ENCODE assay signal across 16 cellular contexts in genomic region chr3:194637541-194638400, GRCh38. TPM values are rescaled to one million over a fixed set of nuclear protein-coding genes. Genes with fewer than 3 reads are reported as not detected.
DNase-seq lines count a peak whose midpoint lies in the region; ATAC-seq, FAIRE-seq and TF ChIP-seq lines count a peak whose summit lies in the region.
"Had no signal": no experiment of that assay in that cellular context is flagged by ENCODE, and none has a peak within 500 bp of the region (broad histone marks: within the 10 kb centered on the region; RNA-seq: fewer than 3 reads in every experiment).

No MANE protein-coding gene starts in this region.

- no peak for TF ChIP-seq CTCF in CD4-positive, alpha-beta T cell (IDR thresholded peaks at IDR 0.05)
- no peak for TF ChIP-seq CTCF in K562 (IDR thresholded peaks at IDR 0.05 in 2 of 3, conservative IDR thresholded peaks at IDR 0.05 in 1 of 3; ENCODE audit: insufficient read depth in 2 of 3, low read depth in 1 of 3, low read length in 3 of 3)
- no peak for TF ChIP-seq CTCF in osteocyte (IDR thresholded peaks at IDR 0.05)

- H3K4me1 ChIP-seq in K562 (replicated peaks in 1 of 2; ENCODE audit: control insufficient read depth in 2 of 2, insufficient read depth in 2 of 2, low read length in 2 of 2): peaks cover 0 to 11% of the 10 kb centered on the region in 2 experiments; a peak in 3 of 5 replicates

- no peak overlapping the region for H2AFZ ChIP-seq in K562 (ENCODE audit: low read depth, low read length)

- H3K4me2 ChIP-seq in K562 (ENCODE audit: insufficient read depth, low read length): no peak overlapping the region

- no peaks in the 10 kb centered on the region for H3K9me3 ChIP-seq in CD4-positive, alpha-beta T cell (ENCODE audit: control insufficient read depth, low read length)
- H3K9me3 ChIP-seq in K562 (replicated peaks; ENCODE audit: control insufficient read depth, insufficient read depth, low read depth, low read length): no peaks in the 10 kb centered on the region

- TF ChIP-seq EP300 in K562 (IDR thresholded peaks at IDR 0.05; ENCODE audit: low read length): no peak

- ATAC-seq in CD4-positive, alpha-beta T cell (ENCODE audit: poor library complexity): no peak
- ATAC-seq in K562: no peak
- ATAC-seq in HG03469 (IDR thresholded peaks at IDR 0.05; ENCODE audit: unreplicated experiment): no peak
- ATAC-seq in HG03039 (IDR thresholded peaks at IDR 0.05; ENCODE audit: unreplicated experiment): no peak
- ATAC-seq: HepG2 had no signal

- WGBS in K562 (ENCODE audit: insufficient coverage, low coverage, missing lambda C conversion rate): 79% methylated on average over 20 of the region's 22 CpGs

- no peak overlapping the region for H3K4me3 ChIP-seq in K562

- no peaks in the 10 kb centered on the region for H3K27me3 Mint-ChIP-seq in CD4-positive, alpha-beta T cell
- no peaks in the 10 kb centered on the region for H3K27me3 Mint-ChIP-seq in osteocyte (ENCODE audit: unreplicated experiment)

- H3K9me3 Mint-ChIP-seq in CD4-positive, alpha-beta T cell: no peaks in the 10 kb centered on the region
- H3K9me3 Mint-ChIP-seq in osteocyte (ENCODE audit: unreplicated experiment): no peaks in the 10 kb centered on the region

- H3K27ac ChIP-seq in CD4-positive, alpha-beta T cell (ENCODE audit: low read depth, low read length): no peak overlapping the region
- H3K27ac ChIP-seq in K562 (ENCODE audit: extremely low read depth, low read depth, low read length): no peak overlapping the region
- H3K27ac ChIP-seq: 22Rv1 had no signal

- no peak for TF ChIP-seq RAD21 in K562 (CRISPR knock-in tag; conservative IDR thresholded peaks at IDR 0.05 in 1 of 2, IDR thresholded peaks at IDR 0.05 in 1 of 2)

- peak overlapping the region; percentile 38 for H3K4me3 Mint-ChIP-seq in CD4-positive, alpha-beta T cell
- no peak overlapping the region for H3K4me3 Mint-ChIP-seq in osteocyte (ENCODE audit: unreplicated experiment)

- H4K20me1 ChIP-seq in K562 (replicated peaks; ENCODE audit: control insufficient read depth, insufficient read depth, low read length): no peaks in the 10 kb centered on the region

- H3K27me3 ChIP-seq in CD4-positive, alpha-beta T cell (ENCODE audit: control insufficient read depth, insufficient read depth, low read length): no peaks in the 10 kb centered on the region
- no peaks in the 10 kb centered on the region; a peak in 1 of 5 replicates for H3K27me3 ChIP-seq in K562 (ENCODE audit: control insufficient read depth in 2 of 2, insufficient read depth in 2 of 2, low read length in 2 of 2)

- peaks cover 20% of the 10 kb centered on the region for H3K4me1 Mint-ChIP-seq in CD4-positive, alpha-beta T cell (ENCODE audit: low read depth)
- H3K4me1 Mint-ChIP-seq in osteocyte (ENCODE audit: unreplicated experiment): peaks cover 35% of the 10 kb centered on the region

- peaks cover 31% of the 10 kb centered on the region for H3K36me3 ChIP-seq in K562 (ENCODE audit: control insufficient read depth, insufficient read depth, low read length)

- peaks cover 29% of the 10 kb centered on the region for H3K36me3 Mint-ChIP-seq in CD4-positive, alpha-beta T cell (ENCODE audit: low read depth)
- H3K36me3 Mint-ChIP-seq in osteocyte (ENCODE audit: unreplicated experiment): peaks cover 13% of the 10 kb centered on the region

- CTCF ChIA-PET in CD4-positive, alpha-beta T cell (lab: Charles Lee): no interaction called here
- CTCF ChIA-PET in K562 (lab: Yijun Ruan, JAX; ENCODE audit: low intra/inter-chr PET ratio): no interaction called here

- H3K79me2 ChIP-seq in K562 (ENCODE audit: control insufficient read depth, insufficient read depth, low read length): peaks cover under 1% of the 10 kb centered on the region; the same call in 2 of the 3 replicates

- in situ Hi-C loops in K562 (cut with MboI): no loop called here

- no peak overlapping the region for H3K27ac Mint-ChIP-seq in CD4-positive, alpha-beta T cell
- no peak overlapping the region for H3K27ac Mint-ChIP-seq in osteocyte (ENCODE audit: unreplicated experiment)

- intact Hi-C loops in CD4-positive, alpha-beta T cell (cut with DNase I, micrococcal nuclease): no loop called here
- intact Hi-C loops in K562 (cut with micrococcal nuclease): no loop called here

- DNase-seq in NCI-H82 (lab: John Stamatoyannopoulos, UW) (peak; percentile 50), NCI-H82 treated with DMSO at 0.1 percent for 48 hours (lab: John Stamatoyannopoulos, UW; ENCODE audit: unreplicated experiment) (no peak), K562 (ENCODE audit: extremely low read depth in 1 of 4, low spot score in 3 of 4) (no peak), osteocyte (ENCODE audit: extremely low spot score, unreplicated experiment) (peak; percentile 64), NCI-H2107 treated with DMSO at 0.1 percent for 48 hours (lab: John Stamatoyannopoulos, UW; ENCODE audit: unreplicated experiment) (no peak)
- no peak for DNase-seq in CD4-positive, alpha-beta T cell
- DNase-seq: DMS79 treated with DMSO at 0.1 percent for 48 hours, NCI-H1048, NCI-H2107, NCI-H345, NCI-H526, RPMI8226 had no signal

- POLR2A ChIA-PET in CD4-positive, alpha-beta T cell (lab: Charles Lee): no interaction called here
- POLR2A ChIA-PET in K562 (lab: Yijun Ruan, JAX): interaction anchor here (0.9 kb wide), 1 partner anchor 13 kb away, joined by 3 read pairs; no protein-coding TSS in a partner anchor

- H3K9ac ChIP-seq in K562 (ENCODE audit: insufficient read depth in 1 of 2, low read depth in 2 of 2, low read length in 2 of 2): no peak overlapping the region

- no peaks in the 10 kb centered on the region for H3K9me1 ChIP-seq in K562 (ENCODE audit: control insufficient read depth, insufficient read depth, low read length)

- BruUV-seq in K562 (replicated peaks; lab: Mats Ljungman, UMichigan): no TSS peak

- FAIRE-seq in K562 (lab: Jason Lieb, UNC): peak; percentile 56
- FAIRE-seq: HepG2 had no signal

- no peak for TF ChIP-seq POLR2A in K562 (conservative IDR thresholded peaks at IDR 0.05)

RNA-seq across cellular contexts. Expression of gene TMEM44, which starts 4.6 kb away (rescaled TPM):
- 1 to 10 TPM in 1 of 2 experiments, under 1 TPM in 1; 0.98 to 1.1 TPM for total RNA-seq in CD4-positive, alpha-beta T cell
- 57.1 and 107 TPM in 2 replicates for total RNA-seq in K562 (2011; cell fraction: chromatin; rRNA removed; ENCODE audit: low replicate concordance)
- total RNA-seq in K562 (2011; cell fraction: nucleolus; rRNA removed): 59.7 and 67.4 TPM in 2 replicates
- total RNA-seq in K562 (2011; cell fraction: nucleoplasm; rRNA removed): 57.2 and 61.1 TPM in 2 replicates
- 13.1 and 13.8 TPM in 2 replicates for total RNA-seq in K562 (2014; rRNA removed)
- 6.0 and 7.2 TPM in 2 replicates for total RNA-seq in K562 (2014; rRNA removed; fragmentation: Illumina TruSeq; extraction: Trizol)
- 7.5 TPM in 2 replicates for total RNA-seq in K562 (2015; rRNA removed; fragmentation: Illumina TruSeq; extraction: Trizol)
- 16.9 and 18.1 TPM in 2 replicates for total RNA-seq in K562 (2021)
- 13.5 and 14.5 TPM in 2 replicates for polyA plus RNA-seq in K562 (2011; rRNA removed)
- polyA plus RNA-seq in K562 (2011; cell fraction: cytosol; rRNA removed): 11.8 and 16.3 TPM in 2 replicates
- 44.6 and 76.9 TPM in 2 replicates for polyA plus RNA-seq in K562 (2011; cell fraction: nucleus; rRNA removed)
- polyA plus RNA-seq in K562 (2012): 9.8 and 17.5 TPM in 2 replicates
- 11.3 and 12.4 TPM in 2 replicates for polyA plus RNA-seq in K562 (2014; fragmentation: Illumina TruSeq; extraction: Trizol)
- polyA plus RNA-seq in K562 (2014; fragmentation: Nextera tagmentation; extraction: Ambion mirVana): 1 to 10 TPM in 1 of 2 experiments, under 1 TPM in 1; 0.53 to 1.7 TPM
- 15.5 and 16.2 TPM in 2 replicates for polyA plus RNA-seq in K562 (2014; rRNA removed)
- polyA minus RNA-seq in K562 (2011; rRNA and poly(A)+ RNA removed): 9.1 and 13.7 TPM in 2 replicates
- 7.7 and 7.8 TPM in 2 replicates for polyA minus RNA-seq in K562 (2011; cell fraction: cytosol; rRNA and poly(A)+ RNA removed)
- 13.4 and 18.8 TPM in 2 replicates for polyA minus RNA-seq in K562 (2011; cell fraction: nucleus; rRNA and poly(A)+ RNA removed)
- 27.9 and 34.2 TPM in 2 replicates for total RNA-seq in osteocyte

RNA-seq across cellular contexts. Expression of gene LSG1, which starts 34.2 kb away (rescaled TPM):
- 10 to 100 TPM; 37.9 to 44.6 TPM for total RNA-seq in CD4-positive, alpha-beta T cell
- total RNA-seq in K562 (2011; cell fraction: chromatin; rRNA removed; ENCODE audit: low replicate concordance): 63.6 and 106 TPM in 2 replicates
- total RNA-seq in K562 (2011; cell fraction: nucleolus; rRNA removed): 56.9 and 58.4 TPM in 2 replicates
- total RNA-seq in K562 (2011; cell fraction: nucleoplasm; rRNA removed): 51.1 and 71.5 TPM in 2 replicates
- 45.4 and 59.8 TPM in 2 replicates for total RNA-seq in K562 (2014; rRNA removed)
- total RNA-seq in K562 (2014; rRNA removed; fragmentation: Illumina TruSeq; extraction: Trizol): 56.5 and 59.8 TPM in 2 replicates
- 68.4 and 73.7 TPM in 2 replicates for total RNA-seq in K562 (2015; rRNA removed; fragmentation: Illumina TruSeq; extraction: Trizol)
- total RNA-seq in K562 (2021): 35.2 and 37.9 TPM in 2 replicates
- 50.5 and 55.7 TPM in 2 replicates for polyA plus RNA-seq in K562 (2011; rRNA removed)
- 21.2 and 29.8 TPM in 2 replicates for polyA plus RNA-seq in K562 (2011; cell fraction: cytosol; rRNA removed)
- polyA plus RNA-seq in K562 (2011; cell fraction: nucleus; rRNA removed): 58.3 and 70.1 TPM in 2 replicates
- polyA plus RNA-seq in K562 (2012): 21.9 and 36.2 TPM in 2 replicates
- polyA plus RNA-seq in K562 (2014; fragmentation: Illumina TruSeq; extraction: Trizol): 49.4 and 55.5 TPM in 2 replicates
- 10 to 100 TPM; 14.9 to 23.0 TPM for polyA plus RNA-seq in K562 (2014; fragmentation: Nextera tagmentation; extraction: Ambion mirVana)
- polyA plus RNA-seq in K562 (2014; rRNA removed): 39.5 and 46.7 TPM in 2 replicates
- polyA minus RNA-seq in K562 (2011; rRNA and poly(A)+ RNA removed): 71.0 and 90.5 TPM in 2 replicates
- polyA minus RNA-seq in K562 (2011; cell fraction: cytosol; rRNA and poly(A)+ RNA removed): 29.7 and 38.5 TPM in 2 replicates
- polyA minus RNA-seq in K562 (2011; cell fraction: nucleus; rRNA and poly(A)+ RNA removed): 41.5 and 62.8 TPM in 2 replicates
- total RNA-seq in osteocyte: 29.7 and 33.3 TPM in 2 replicates

RNA-seq across cellular contexts. Expression of gene FAM43A, which starts 47.9 kb away (rescaled TPM):
- 1 to 10 TPM; 2.4 to 2.6 TPM for total RNA-seq in CD4-positive, alpha-beta T cell
- total RNA-seq in K562 (2011; cell fraction: chromatin; rRNA removed; ENCODE audit: low replicate concordance): 1.8 TPM in 1 of 2 replicates, not detected in the other
- 1.1 and 2.3 TPM in 2 replicates for total RNA-seq in K562 (2011; cell fraction: nucleolus; rRNA removed)
- 0.46 and 0.73 TPM in 2 replicates for total RNA-seq in K562 (2011; cell fraction: nucleoplasm; rRNA removed)
- total RNA-seq in K562 (2014; rRNA removed) (0.45 and 0.54 TPM in 2 replicates), K562 (2014; rRNA removed; fragmentation: Illumina TruSeq; extraction: Trizol) (0.16 and 0.18 TPM in 2 replicates), K562 (2015; rRNA removed; fragmentation: Illumina TruSeq; extraction: Trizol) (0.07 and 0.15 TPM in 2 replicates), K562 (2021) (0.74 and 1.2 TPM in 2 replicates), osteocyte (38.2 and 38.6 TPM in 2 replicates)
- polyA plus RNA-seq in K562 (2011; rRNA removed) (0.60 and 0.61 TPM in 2 replicates), K562 (2014; fragmentation: Illumina TruSeq; extraction: Trizol) (0.18 and 0.21 TPM in 2 replicates), K562 (2014; fragmentation: Nextera tagmentation; extraction: Ambion mirVana) (under 1 TPM; 0.03 to 0.04 TPM), K562 (2014; rRNA removed) (0.56 and 0.76 TPM in 2 replicates)
- 0.69 and 3.2 TPM in 2 replicates for polyA plus RNA-seq in K562 (2011; cell fraction: cytosol; rRNA removed)
- 2.0 and 5.0 TPM in 2 replicates for polyA plus RNA-seq in K562 (2011; cell fraction: nucleus; rRNA removed)
- polyA plus RNA-seq in K562 (2012): 1.0 and 1.5 TPM in 2 replicates
- 0.15 and 0.28 TPM in 2 replicates for polyA minus RNA-seq in K562 (2011; rRNA and poly(A)+ RNA removed)
- 0.55 and 1.0 TPM in 2 replicates for polyA minus RNA-seq in K562 (2011; cell fraction: cytosol; rRNA and poly(A)+ RNA removed)
- polyA minus RNA-seq in K562 (2011; cell fraction: nucleus; rRNA and poly(A)+ RNA removed): 1.3 and 1.7 TPM in 2 replicates

Comparison
In these comparisons a context has a peak if more than half of its experiments do, and no peak if none do; other contexts are left out.
1. DNase-seq: peak in NCI-H82 (single experiment) and osteocyte (single experiment); none in NCI-H82 treated with DMSO at 0.1 percent for 48 hours (single experiment), CD4-positive, alpha-beta T cell (0 of 10), K562 (0 of 4) and NCI-H2107 treated with DMSO at 0.1 percent for 48 hours (single experiment).
2. RNA of gene FAM43A, which starts 47.9 kb away (total RNA-seq): 38.2 to 38.6 TPM in osteocyte; 2.4 to 2.6 TPM in CD4-positive, alpha-beta T cell and 0.07 to 2.3 TPM in K562; every median in the first group is over 10 times any median in the second.